Comparison of ENCODE assay signal across 2 cellular contexts in the genomic region with DNA sequence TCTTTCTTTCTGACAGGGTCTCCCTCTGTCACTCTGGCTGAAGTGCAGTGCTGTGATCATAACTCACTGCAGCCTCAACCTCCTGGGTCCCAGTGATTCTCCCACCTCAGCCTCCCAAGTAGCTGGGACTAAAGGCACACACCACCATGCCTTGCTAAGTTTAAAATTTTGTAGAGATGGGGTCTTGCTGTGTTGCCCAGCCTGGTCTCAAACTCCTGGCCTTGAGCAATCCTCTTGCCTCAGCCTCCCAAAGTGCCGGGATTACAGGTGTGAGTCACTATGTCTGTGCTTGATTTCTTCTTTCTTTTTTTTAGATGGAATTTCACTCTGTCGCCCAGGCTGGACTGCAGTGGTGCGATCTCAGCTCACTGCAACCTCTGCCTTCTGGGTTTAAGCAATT. TPM values are rescaled to one million over a fixed set of nuclear protein-coding genes. Genes with fewer than 3 reads are reported as not detected.
"Had no signal": no experiment of that assay in that cellular context is flagged by ENCODE, and none has a peak within 500 bp of the region (broad histone marks: within the 10 kb centered on the region; RNA-seq: fewer than 3 reads in every experiment).

No MANE protein-coding gene starts in this region.

RNA-seq across cellular contexts. Expression of gene ASPDH, which starts 14.3 kb away (rescaled TPM):
- total RNA-seq: G401, GM12878 had no signal
- polyA plus RNA-seq: GM12878 had no signal

RNA-seq across cellular contexts. Expression of gene LRRC4B, which starts 40.2 kb away (rescaled TPM):
- total RNA-seq: GM12878 had no signal

RNA-seq across cellular contexts. Expression of gene GARIN5A, which starts 51.4 kb away (rescaled TPM):
- total RNA-seq: GM12878 had no signal
